In genomic region chr1:66445492-66446181, GRCh38 we compare ENCODE assay signal across 8 cellular contexts.
DNase-seq lines count a peak whose midpoint lies in the region; ATAC-seq and TF ChIP-seq lines count a peak whose summit lies in the region.

No MANE protein-coding gene starts in this region.

- DNase-seq in GM06990 (ENCODE audit: extremely low read depth, insufficient read length) (peak; percentile 58), KG1 (lab: John Stamatoyannopoulos, UW) (peak; percentile 59), lower lobe of right lung (peak; percentile 47), DMS153 treated with DMSO at 0.1 percent for 48 hours (lab: John Stamatoyannopoulos, UW; ENCODE audit: unreplicated experiment) (no peak), HAP-1 (ENCODE audit: low spot score in 2 of 2) (no peak)
- DNase-seq in activated T-cell treated with anti-CD3 and anti-CD28 coated beads, Interleukin-2, amount 50 U/mL, for 48 hours: peak; percentile 66 to 69
- DNase-seq in stimulated activated effector memory CD8-positive, alpha-beta T cell treated with anti-CD3 and anti-CD28 coated beads, Interleukin-12 subunit alpha, Interleukin-12 subunit beta, amount 100 ng/mL, for 72 hours (ENCODE audit: low spot score in 2 of 2): peak; percentile 17 to 69

- peaks cover 5% of the 10 kb centered on the region for H3K36me3 Mint-ChIP-seq in stimulated activated effector memory CD8-positive, alpha-beta T cell treated with anti-CD3 and anti-CD28 coated beads, Interleukin-12 subunit alpha, Interleukin-12 subunit beta, amount 100 ng/mL, for 72 hours

- peak overlapping the region; percentile 60 for H3K4me3 ChIP-seq in GM06990 (replicated peaks; ENCODE audit: low read depth, low read length)
- no peak overlapping the region for H3K4me3 ChIP-seq in lower lobe of right lung
- H3K4me3 ChIP-seq in HAP-1: no peak overlapping the region

- H3K4me1 Mint-ChIP-seq in stimulated activated effector memory CD8-positive, alpha-beta T cell treated with anti-CD3 and anti-CD28 coated beads, Interleukin-12 subunit alpha, Interleukin-12 subunit beta, amount 100 ng/mL, for 72 hours: peaks cover 32% of the 10 kb centered on the region

- H3K27ac Mint-ChIP-seq in stimulated activated effector memory CD8-positive, alpha-beta T cell treated with anti-CD3 and anti-CD28 coated beads, Interleukin-12 subunit alpha, Interleukin-12 subunit beta, amount 100 ng/mL, for 72 hours: peak overlapping the region; percentile 93

- ATAC-seq in GM21526 (IDR thresholded peaks at IDR 0.05; ENCODE audit: low FRiP score, unreplicated experiment): peak; percentile 85
- peak; percentile 71 to 75 for ATAC-seq in lower lobe of right lung
- peak; percentile 95 for ATAC-seq in stimulated activated effector memory CD8-positive, alpha-beta T cell treated with anti-CD3 and anti-CD28 coated beads, Interleukin-12 subunit alpha, Interleukin-12 subunit beta, amount 100 ng/mL, for 72 hours

- intact Hi-C loops in lower lobe of right lung (cut with DNase I): loop anchor here (2.0 to 10.0 kb wide), 2 partner anchors 193 to 481 kb away; no protein-coding TSS in a partner anchor

- in situ Hi-C loops in HAP-1 (cut with MboI; ENCODE audit: low sequenced_read_pairs): no loop called here

- no peaks in the 10 kb centered on the region for H3K36me3 ChIP-seq in GM06990 (ENCODE audit: control insufficient read depth, insufficient read depth, low read length)
- H3K36me3 ChIP-seq in lower lobe of right lung: no peaks in the 10 kb centered on the region
- no peaks in the 10 kb centered on the region for H3K36me3 ChIP-seq in HAP-1 (replicated peaks)

- TF ChIP-seq CTCF in GM06990 (IDR thresholded peaks at IDR 0.05; ENCODE audit: insufficient read depth, low read length, poor library complexity, severe bottlenecking) (no peak), lower lobe of right lung (IDR thresholded peaks at IDR 0.05) (no peak)

- H3K9me3 Mint-ChIP-seq in stimulated activated effector memory CD8-positive, alpha-beta T cell treated with anti-CD3 and anti-CD28 coated beads, Interleukin-12 subunit alpha, Interleukin-12 subunit beta, amount 100 ng/mL, for 72 hours: no peaks in the 10 kb centered on the region

- no peaks in the 10 kb centered on the region for H3K27me3 ChIP-seq in GM06990 (replicated peaks; ENCODE audit: control insufficient read depth, insufficient read depth, low read length)
- no peaks in the 10 kb centered on the region for H3K27me3 ChIP-seq in lower lobe of right lung (ENCODE audit: low read depth)
- H3K27me3 ChIP-seq in HAP-1 (ENCODE audit: low read depth): no peaks in the 10 kb centered on the region

- H3K27ac ChIP-seq in lower lobe of right lung: peak overlapping the region; percentile 73

- H3K4me1 ChIP-seq in lower lobe of right lung (peaks cover 20% of the 10 kb centered on the region), HAP-1 (no peaks in the 10 kb centered on the region; the same call in 1 of the 2 replicates)

- peak overlapping the region; percentile 73 for H3K4me3 Mint-ChIP-seq in stimulated activated effector memory CD8-positive, alpha-beta T cell treated with anti-CD3 and anti-CD28 coated beads, Interleukin-12 subunit alpha, Interleukin-12 subunit beta, amount 100 ng/mL, for 72 hours

- no peaks in the 10 kb centered on the region for H3K9me3 ChIP-seq in lower lobe of right lung
- H3K9me3 ChIP-seq in HAP-1: no peaks in the 10 kb centered on the region

Comparison
In these comparisons a context has a peak if more than half of its experiments do, and no peak if none do; other contexts are left out.
1. DNase-seq: peak in GM06990 (single experiment), KG1 (single experiment), activated T-cell treated with anti-CD3 and anti-CD28 coated beads, Interleukin-2, amount 50 U/mL, for 48 hours (2 of 2), lower lobe of right lung (single experiment) and stimulated activated effector memory CD8-positive, alpha-beta T cell treated with anti-CD3 and anti-CD28 coated beads, Interleukin-12 subunit alpha, Interleukin-12 subunit beta, amount 100 ng/mL, for 72 hours (2 of 2); none in DMS153 treated with DMSO at 0.1 percent for 48 hours (single experiment) and HAP-1 (0 of 2).
2. Peak in every context shown above with its lines, with median percentiles within 50 percentile points of each other: ATAC-seq.